In the genomic region with DNA sequence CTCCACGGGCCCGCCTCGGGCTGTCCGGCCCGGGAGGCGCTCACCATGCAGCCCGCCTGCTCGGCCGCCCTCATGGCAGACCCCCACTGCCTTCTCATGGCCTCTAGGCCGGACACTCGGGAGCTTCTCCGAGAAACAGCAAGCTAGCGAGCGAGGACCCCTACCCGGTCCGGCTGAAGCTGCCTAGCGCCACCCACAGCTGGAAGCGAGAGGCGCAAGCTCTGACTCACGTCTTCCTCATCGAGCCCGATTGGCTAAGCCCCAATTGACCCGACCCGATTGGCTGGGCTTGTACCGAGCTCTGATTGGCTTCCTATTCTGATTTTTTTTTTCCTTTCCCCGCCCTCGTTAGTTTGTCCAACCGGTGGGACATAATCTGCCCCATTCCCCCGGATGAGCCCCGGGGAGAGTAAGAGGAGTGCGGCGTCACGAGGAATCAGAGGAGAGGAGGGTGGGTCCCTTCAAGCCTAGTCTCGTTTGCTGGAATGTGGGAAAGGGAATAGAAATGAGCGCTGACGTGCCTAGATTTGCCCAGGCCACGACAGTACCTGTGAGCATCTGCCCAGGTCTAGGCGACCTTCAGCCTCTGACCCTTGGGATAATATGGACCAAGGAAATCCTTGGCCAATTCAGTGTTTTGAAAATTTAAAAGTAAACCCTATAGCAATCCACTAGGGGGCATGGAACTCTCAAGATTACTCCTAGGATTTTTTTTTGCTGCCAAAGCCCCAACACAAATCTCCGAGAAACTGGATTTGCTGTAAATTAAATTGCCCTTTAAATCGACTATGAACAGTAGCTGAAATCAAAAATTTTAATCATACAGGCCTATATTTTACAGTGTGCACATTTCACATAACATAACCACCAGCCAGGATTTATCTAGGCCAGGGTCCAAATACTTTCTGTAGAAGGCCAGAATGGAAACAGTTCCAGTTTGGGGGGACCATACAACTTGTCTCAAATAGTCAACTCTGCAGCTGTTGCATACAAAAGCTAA, we compare ENCODE assay signal across 8 cellular contexts. TPM values are rescaled to one million over a fixed set of nuclear protein-coding genes. Genes with fewer than 3 reads are reported as not detected.
DNase-seq lines count a peak whose midpoint lies in the region; ATAC-seq and TF ChIP-seq lines count a peak whose summit lies in the region.

A gene with protein sequence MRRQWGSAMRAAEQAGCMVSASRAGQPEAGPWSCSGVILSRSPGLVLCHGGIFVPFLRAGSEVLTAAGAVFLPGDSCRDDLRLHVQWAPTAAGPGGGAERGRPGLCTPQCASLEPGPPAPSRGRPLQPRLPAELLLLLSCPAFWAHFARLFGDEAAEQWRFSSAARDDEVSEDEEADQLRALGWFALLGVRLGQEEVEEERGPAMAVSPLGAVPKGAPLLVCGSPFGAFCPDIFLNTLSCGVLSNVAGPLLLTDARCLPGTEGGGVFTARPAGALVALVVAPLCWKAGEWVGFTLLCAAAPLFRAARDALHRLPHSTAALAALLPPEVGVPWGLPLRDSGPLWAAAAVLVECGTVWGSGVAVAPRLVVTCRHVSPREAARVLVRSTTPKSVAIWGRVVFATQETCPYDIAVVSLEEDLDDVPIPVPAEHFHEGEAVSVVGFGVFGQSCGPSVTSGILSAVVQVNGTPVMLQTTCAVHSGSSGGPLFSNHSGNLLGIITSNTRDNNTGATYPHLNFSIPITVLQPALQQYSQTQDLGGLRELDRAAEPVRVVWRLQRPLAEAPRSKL (minus strand): TSS at position 212 of the 1,000 bp plus-strand sequence. CDS start 114 bp downstream, at position 98.

- ATAC-seq in GM21529 (IDR thresholded peaks at IDR 0.05; ENCODE audit: unreplicated experiment): peak; percentile 89

- H3K9me3 ChIP-seq in mononuclear cell (ENCODE audit: low read depth, low read length): no peaks in the 10 kb centered on the region

- peaks cover 22% of the 10 kb centered on the region for H3K4me1 ChIP-seq in mononuclear cell (ENCODE audit: insufficient read depth, low read length)

- no peaks in the 10 kb centered on the region for H3K27me3 ChIP-seq in mononuclear cell (ENCODE audit: insufficient read depth, low read length)

- peak; percentile 84 for TF ChIP-seq CTCF in epithelial cell of esophagus (IDR thresholded peaks at IDR 0.05; ENCODE audit: insufficient read depth, low read depth, low read length, missing control alignments)

- H3K9me3 Mint-ChIP-seq in IgD-negative memory B cell: no peaks in the 10 kb centered on the region

- DNase-seq in DMS153 treated with DMSO at 0.1 percent for 48 hours (lab: John Stamatoyannopoulos, UW; ENCODE audit: unreplicated experiment) (peak; percentile 93), OCI-M1 (lab: John Stamatoyannopoulos, UW) (peak; percentile 99), activated T-cell treated with anti-CD3 and anti-CD28 coated beads for 24 hours (ENCODE audit: low read depth) (peak; percentile 89), epithelial cell of esophagus (ENCODE audit: low read depth) (peak; percentile 100)
- DNase-seq in stimulated activated CD8-positive, alpha-beta memory T cell treated with anti-CD3 and anti-CD28 coated beads, Interleukin-4, amount 100 ng/mL, for 1 hour (ENCODE audit: low read depth in 2 of 2, low spot score in 1 of 2): peak; percentile 79 to 85

- H3K27me3 Mint-ChIP-seq in IgD-negative memory B cell: no peaks in the 10 kb centered on the region

- peaks cover 6 to 25% (median 20%) of the 10 kb centered on the region in 3 donors for H3K4me1 Mint-ChIP-seq in IgD-negative memory B cell

- H3K27ac Mint-ChIP-seq in IgD-negative memory B cell: peak within 1 kb of the TSS; percentile 95 to 97 (median 96)

- H3K4me3 ChIP-seq in epithelial cell of esophagus (ENCODE audit: low read length) (peak within 1 kb of the TSS; percentile 77), mononuclear cell (ENCODE audit: low read length) (peak within 1 kb of the TSS; percentile 69)

- H3K36me3 Mint-ChIP-seq in IgD-negative memory B cell: peaks cover 2% of the 10 kb centered on the region

- H3K4me3 Mint-ChIP-seq in IgD-negative memory B cell: peak within 1 kb of the TSS; percentile 90 to 96 (median 96)

RNA-seq across cellular contexts. Expression of the gene that starts here (rescaled TPM):
- 21.0 TPM for polyA plus RNA-seq in IgD-negative memory B cell
- 6.1 TPM for total RNA-seq in mononuclear cell

Comparison
In these comparisons a context has a peak if more than half of its experiments do, and no peak if none do; other contexts are left out.
1. Peak in every context shown above with its lines: DNase-seq, ATAC-seq and H3K4me3 ChIP-seq.